In genomic region chr17:7853693-7854043, GRCh38 we compare ENCODE assay signal across 9 cellular contexts. TPM values are rescaled to one million over a fixed set of nuclear protein-coding genes. Genes with fewer than 3 reads are reported as not detected.
A peak's percentile ranks its signal among the peaks of the same experiment; 100 is the strongest.
DNase-seq lines count a peak whose midpoint lies in the region; ATAC-seq and TF ChIP-seq lines count a peak whose summit lies in the region.
"Had no signal": no experiment of that assay in that cellular context is flagged by ENCODE, and none has a peak within 500 bp of the region (broad histone marks: within the 10 kb centered on the region; RNA-seq: fewer than 3 reads in every experiment).

No MANE protein-coding gene starts in this region.

- intact Hi-C loops in right cardiac atrium (cut with DNase I): loop anchor here in 2 of 4 donors (2.0 to 10.0 kb wide), 2 partner anchors 31 to 109 kb away; no protein-coding TSS in a partner anchor

- H3K4me1 Mint-ChIP-seq in type B pancreatic cell (ENCODE audit: unreplicated experiment): peaks cover 17% of the 10 kb centered on the region

- peaks cover 10% of the 10 kb centered on the region for H3K36me3 Mint-ChIP-seq in type B pancreatic cell

- DNase-seq in stimulated activated CD4-positive, alpha-beta T cell treated with anti-CD3 and anti-CD28 coated beads, Interleukin-4, amount 100 ng/mL, for 24 hours: peak; percentile 4
- no peak for DNase-seq in stimulated activated CD4-positive, alpha-beta T cell treated with anti-CD3 and anti-CD28 coated beads, Interleukin-1b, Interleukin-23, amount 100 ng/mL, for 48 hours
- DNase-seq in right cardiac atrium: peak in 2 of 3 donors; percentile 64 to 73
- peak; percentile 71 for DNase-seq in type B pancreatic cell (ENCODE audit: extremely low spot score, unreplicated experiment)
- no peak for DNase-seq in DMS153 treated with DMSO at 0.1 percent for 48 hours (lab: John Stamatoyannopoulos, UW; ENCODE audit: unreplicated experiment)
- no peak for DNase-seq in NCI-H345 (lab: John Stamatoyannopoulos, UW)
- DNase-seq: EL, NCI-H2081 treated with DMSO at 0.1 percent for 48 hours had no signal

- no peaks in the 10 kb centered on the region for H3K9me3 ChIP-seq in right cardiac atrium (ENCODE audit: control insufficient read depth, low read length)
- H3K9me3 ChIP-seq: body of pancreas had no signal

- peaks cover 6% of the 10 kb centered on the region for H3K4me1 ChIP-seq in right cardiac atrium (ENCODE audit: control insufficient read depth, insufficient read depth, low read length)

- H3K4me3 ChIP-seq in right cardiac atrium (ENCODE audit: low read length): no peak overlapping the region
- H3K4me3 ChIP-seq: body of pancreas had no signal

- H3K27ac ChIP-seq in right cardiac atrium (ENCODE audit: low read length): no peak overlapping the region

- H3K4me3 Mint-ChIP-seq in type B pancreatic cell: no peak overlapping the region

- WGBS in right cardiac atrium: 80% methylated on average over 21 of the region's 21 CpGs

- H3K9me3 Mint-ChIP-seq in type B pancreatic cell: no peaks in the 10 kb centered on the region

- no peaks in the 10 kb centered on the region for H3K27me3 ChIP-seq in right cardiac atrium (ENCODE audit: control insufficient read depth, insufficient read depth)
- H3K27me3 ChIP-seq: body of pancreas had no signal

- no peak for ATAC-seq in right cardiac atrium
- ATAC-seq: body of pancreas had no signal

- H3K27me3 Mint-ChIP-seq in type B pancreatic cell: no peaks in the 10 kb centered on the region

- TF ChIP-seq CTCF in type B pancreatic cell (conservative IDR thresholded peaks at IDR 0.05): no peak

- H3K27ac Mint-ChIP-seq in type B pancreatic cell: peak overlapping the region; percentile 55

RNA-seq across cellular contexts. Expression of gene TMEM88, which starts 1.2 kb away (rescaled TPM):
- total RNA-seq in right cardiac atrium: 10 to 100 TPM in 3 of 4 donors, 1 to 10 TPM in 1; 9.0 to 24.6 (median 16.3) TPM
- 74.5 TPM for polyA plus RNA-seq in right cardiac atrium
- total RNA-seq in type B pancreatic cell (ENCODE audit: low replicate concordance): 4.5 and 10.2 TPM in 2 replicates

RNA-seq across cellular contexts. Expression of gene NAA38, which starts 3.7 kb away (rescaled TPM):
- total RNA-seq in right cardiac atrium (100 to 1,000 TPM in 1 of 4 donors, 10 to 100 TPM in 3; 59.9 to 103 (median 95.6) TPM), type B pancreatic cell (ENCODE audit: low replicate concordance) (43.6 and 64.9 TPM in 2 replicates)
- polyA plus RNA-seq in right cardiac atrium: 160 TPM

RNA-seq across cellular contexts. Expression of gene CYB5D1, which starts 4.1 kb away (rescaled TPM):
- total RNA-seq in right cardiac atrium (10 to 100 TPM; 12.6 to 16.2 (median 15.4) TPM), type B pancreatic cell (ENCODE audit: low replicate concordance) (16.6 and 17.9 TPM in 2 replicates)
- 12.1 TPM for polyA plus RNA-seq in right cardiac atrium

RNA-seq across cellular contexts. Expression of gene KDM6B, which starts 19.7 kb away (rescaled TPM):
- total RNA-seq in right cardiac atrium (10 to 100 TPM; 25.7 to 28.1 (median 27.5) TPM), type B pancreatic cell (ENCODE audit: low replicate concordance) (69.1 and 85.1 TPM in 2 replicates)
- 18.6 TPM for polyA plus RNA-seq in right cardiac atrium

RNA-seq across cellular contexts. Expression of gene CHD3, which starts 34.9 kb away (rescaled TPM):
- total RNA-seq in right cardiac atrium: 10 to 100 TPM; 31.2 to 38.8 (median 35.0) TPM
- polyA plus RNA-seq in right cardiac atrium: 45.3 TPM
- total RNA-seq in type B pancreatic cell (ENCODE audit: low replicate concordance): 170 and 172 TPM in 2 replicates

Comparison
In these comparisons a context has a peak if more than half of its experiments do, and no peak if none do; other contexts are left out.
1. DNase-seq: peak in stimulated activated CD4-positive, alpha-beta T cell treated with anti-CD3 and anti-CD28 coated beads, Interleukin-4, amount 100 ng/mL, for 24 hours (single experiment), right cardiac atrium (2 of 3) and type B pancreatic cell (single experiment); none in stimulated activated CD4-positive, alpha-beta T cell treated with anti-CD3 and anti-CD28 coated beads, Interleukin-1b, Interleukin-23, amount 100 ng/mL, for 48 hours (single experiment), DMS153 treated with DMSO at 0.1 percent for 48 hours (single experiment) and NCI-H345 (single experiment).